Comparison of ENCODE assay signal across 1 cellular context in genomic region chr11:60915250-60915914, GRCh38.
TF ChIP-seq lines count a peak whose summit lies in the region.

No MANE protein-coding gene starts in this region.

TF ChIP-seq in neural cell, 6 proteins besides CTCF, POLR2A, EP300 and RAD21:
- TF ChIP-seq SMC3 (conservative IDR thresholded peaks at IDR 0.05; ENCODE audit: poor library complexity) (peak; percentile 40), POLR2AphosphoS5 (IDR thresholded peaks at IDR 0.05) (no peak)
